Comparison of ENCODE assay signal across 26 cellular contexts in genomic region chr2:53356291-53356905, GRCh38.
"Had no signal": no experiment of that assay in that cellular context is flagged by ENCODE, and none has a peak within 500 bp of the region (broad histone marks: within the 10 kb centered on the region; RNA-seq: fewer than 3 reads in every experiment).

No MANE protein-coding gene starts in this region.

- H3K27me3 ChIP-seq: neutrophil, pancreas, stomach, suprapubic skin, tibial nerve, uterus had no signal

- H3K9me3 ChIP-seq: pancreas, suprapubic skin, uterus had no signal

- H3K36me3 ChIP-seq: left ventricle myocardium inferior, neutrophil, pancreas, stomach, suprapubic skin, tibial nerve, uterus had no signal

- H3K36me3 Mint-ChIP-seq: activated naive CD8-positive, alpha-beta T cell treated with anti-CD3 and anti-CD28 coated beads, Interleukin-2, amount 10 ng/mL, durations not matched to agents 7 days and 5 days; immature natural killer cell; natural killer cell treated with Interleukin-12 subunit alpha and Interleukin-12 subunit beta and Interleukin-15 and Interleukin-18, amount 100 ng/mL, for 72 hours had no signal

- ATAC-seq: activated CD4-positive, alpha-beta T cell treated with anti-CD3 and anti-CD28 coated beads for 36 hours; natural killer cell treated with Interleukin-12 subunit alpha and Interleukin-12 subunit beta and Interleukin-15 and Interleukin-18, amount 100 ng/mL, for 72 hours; pancreas; right cardiac atrium had no signal

- H3K4me3 Mint-ChIP-seq: activated B cell treated with CpG ODN at 0.5 μM for 24 hours; activated CD4-positive, alpha-beta T cell treated with anti-CD3 and anti-CD28 coated beads for 36 hours; activated naive CD4-positive, alpha-beta T cell treated with anti-CD3 and anti-CD28 coated beads for 36 hours; activated naive CD8-positive, alpha-beta T cell treated with anti-CD3 and anti-CD28 coated beads, Interleukin-2, amount 10 ng/mL, durations not matched to agents 7 days and 5 days; immature natural killer cell; natural killer cell treated with Interleukin-12 subunit alpha and Interleukin-12 subunit beta and Interleukin-15 and Interleukin-18, amount 100 ng/mL, for 72 hours had no signal

- H3K4me3 ChIP-seq: left ventricle myocardium inferior, pancreas, stomach, suprapubic skin, tibial nerve, uterus had no signal

- H3K4me1 Mint-ChIP-seq: activated B cell treated with CpG ODN at 0.5 μM for 24 hours; activated CD4-positive, alpha-beta T cell treated with anti-CD3 and anti-CD28 coated beads for 36 hours; activated naive CD8-positive, alpha-beta T cell treated with anti-CD3 and anti-CD28 coated beads, Interleukin-2, amount 10 ng/mL, durations not matched to agents 7 days and 5 days; immature natural killer cell had no signal

- H3K27ac Mint-ChIP-seq: activated B cell treated with CpG ODN at 0.5 μM for 24 hours; activated CD4-positive, alpha-beta T cell treated with anti-CD3 and anti-CD28 coated beads for 36 hours; activated naive CD4-positive, alpha-beta T cell treated with anti-CD3 and anti-CD28 coated beads for 36 hours; activated naive CD8-positive, alpha-beta T cell treated with anti-CD3 and anti-CD28 coated beads, Interleukin-2, amount 10 ng/mL, durations not matched to agents 7 days and 5 days; immature natural killer cell; natural killer cell treated with Interleukin-12 subunit alpha and Interleukin-12 subunit beta and Interleukin-15 and Interleukin-18, amount 100 ng/mL, for 72 hours had no signal

- DNase-seq: activated B cell treated with CpG ODN at 0.5 μM for 24 hours; activated CD4-positive, alpha-beta T cell treated with anti-CD3 and anti-CD28 coated beads for 36 hours; activated CD4-positive, alpha-beta T cell treated with anti-CD3 and anti-CD28 coated beads, Interleukin-2, amount 50 U/mL, for 4 hours; activated effector memory CD4-positive, alpha-beta T cell treated with Interleukin-2 at 50 U/mL for 16 hours; activated naive CD4-positive, alpha-beta T cell treated with anti-CD3 and anti-CD28 coated beads for 36 hours; activated naive CD8-positive, alpha-beta T cell treated with anti-CD3 and anti-CD28 coated beads, Interleukin-2, amount 10 ng/mL, durations not matched to agents 7 days and 5 days; activated T-cell treated with anti-CD3 and anti-CD28 coated beads, Interleukin-2, amount 50 U/mL, for 48 hours; amygdala; erythroblast; foreskin fibroblast; immature natural killer cell; kidney glomerular epithelial cell; left ventricle myocardium inferior; midbrain; stimulated activated CD4-positive, alpha-beta T cell treated with anti-CD3 and anti-CD28 coated beads, Interleukin-12 subunit alpha, Interleukin-12 subunit beta, amount 100 ng/mL, for 4 hours; stimulated activated CD4-positive, alpha-beta T cell treated with anti-CD3 and anti-CD28 coated beads, Interleukin-4, amount 100 ng/mL, for 4 hours; stomach; T-helper 1 cell; T-helper 9 cell; uterus had no signal

- H3K27ac ChIP-seq: left ventricle myocardium inferior, neutrophil, pancreas, stomach, suprapubic skin, tibial nerve, uterus had no signal

- H3K4me1 ChIP-seq: left ventricle myocardium inferior, pancreas, stomach, suprapubic skin, tibial nerve, uterus had no signal

- H3K9me3 Mint-ChIP-seq: activated naive CD8-positive, alpha-beta T cell treated with anti-CD3 and anti-CD28 coated beads, Interleukin-2, amount 10 ng/mL, durations not matched to agents 7 days and 5 days had no signal

- H3K27me3 Mint-ChIP-seq: activated B cell treated with CpG ODN at 0.5 μM for 24 hours; activated CD4-positive, alpha-beta T cell treated with anti-CD3 and anti-CD28 coated beads for 36 hours; activated naive CD8-positive, alpha-beta T cell treated with anti-CD3 and anti-CD28 coated beads, Interleukin-2, amount 10 ng/mL, durations not matched to agents 7 days and 5 days; natural killer cell treated with Interleukin-12 subunit alpha and Interleukin-12 subunit beta and Interleukin-15 and Interleukin-18, amount 100 ng/mL, for 72 hours had no signal
